In the genomic region with DNA sequence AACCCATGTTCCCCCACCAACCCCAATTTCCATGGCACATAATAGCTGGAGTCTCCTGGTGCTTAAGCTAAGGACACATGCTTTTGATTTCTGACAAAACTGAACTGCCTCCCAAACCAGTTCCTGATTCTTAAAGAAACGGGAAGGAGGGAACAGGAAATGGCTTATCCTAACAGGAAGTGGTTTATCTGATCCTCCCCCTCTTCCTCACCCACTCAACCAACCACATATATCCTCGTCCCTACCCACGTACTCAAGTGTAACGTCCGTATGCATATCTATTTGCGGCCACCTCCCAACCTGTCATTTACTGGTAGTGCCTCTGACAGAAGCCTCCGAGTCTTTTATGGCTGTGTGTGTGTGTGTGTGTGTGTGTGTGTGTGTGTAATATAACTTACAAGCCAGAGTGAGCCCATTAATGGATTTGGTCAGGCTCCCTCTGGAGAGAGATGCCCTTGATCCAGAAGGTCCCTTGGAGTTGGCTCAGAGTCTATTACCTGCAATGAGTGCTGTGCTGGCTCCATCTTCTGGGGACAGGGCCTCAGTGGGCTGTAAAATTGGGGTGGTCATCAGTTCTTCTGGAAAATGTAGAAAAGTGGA, we compare ENCODE assay signal across 1 cellular context.
TF ChIP-seq lines count a peak whose summit lies in the region.

No MANE protein-coding gene starts in this region.

TF ChIP-seq in K562, 482 proteins besides CTCF, POLR2A, EP300 and RAD21 (continued from another document and continues in another):
- TF ChIP-seq ZBTB40 (IDR thresholded peaks at IDR 0.05) (peak; percentile 88), ZBTB40 (CRISPR knock-in tag; IDR thresholded peaks at IDR 0.05) (no peak), JUNB (CRISPR knock-in tag; conservative IDR thresholded peaks at IDR 0.05) (no peak), SMAD4 (CRISPR knock-in tag; conservative IDR thresholded peaks at IDR 0.05) (peak; percentile 83), ZNF224 (CRISPR knock-in tag; IDR thresholded peaks at IDR 0.05) (no peak), ZEB2 (IDR thresholded peaks at IDR 0.05) (0 out of 2 replicates have a peak, but pooled peaks have one; percentile 25), MTA2 (IDR thresholded peaks at IDR 0.05; ENCODE audit: low read depth) (peak; percentile 36; the same call in 1 of the 2 replicates), ZNF384 (IDR thresholded peaks at IDR 0.05; ENCODE audit: low read depth, low read length) (no peak), CC2D1A (IDR thresholded peaks at IDR 0.05) (0 out of 2 replicates have a peak, but pooled peaks have one; percentile 40), PHTF2 (CRISPR knock-in tag; IDR thresholded peaks at IDR 0.05) (no peak), GABPB2 (CRISPR knock-in tag; conservative IDR thresholded peaks at IDR 0.05) (no peak), TEAD4 (IDR thresholded peaks at IDR 0.05; ENCODE audit: low read length) (peak; percentile 82), TEAD4 (CRISPR knock-in tag; IDR thresholded peaks at IDR 0.05; ENCODE audit: borderline replicate concordance) (no peak), ZNF23 (CRISPR knock-in tag; IDR thresholded peaks at IDR 0.05) (no peak), ELF1 (tag; IDR thresholded peaks at IDR 0.05) (peak; percentile 93), RHOXF2B (CRISPR knock-in tag; conservative IDR thresholded peaks at IDR 0.05) (0 out of 2 replicates have a peak, but pooled peaks have one; percentile 71), BCL6 (CRISPR knock-in tag; IDR thresholded peaks at IDR 0.05) (peak; percentile 67; the same call in 1 of the 2 replicates), HNRNPH1 (optimal IDR thresholded peaks at IDR 0.05; ENCODE audit: low read depth, low read length) (no peak), ZNF174 (CRISPR knock-in tag; IDR thresholded peaks at IDR 0.05) (0 out of 2 replicates have a peak, but pooled peaks have one; percentile 31), NCOA4 (IDR thresholded peaks at IDR 0.05; ENCODE audit: partially characterized antibody) (no peak), ZNF778 (CRISPR knock-in tag; IDR thresholded peaks at IDR 0.05) (no peak), ILF3 (IDR thresholded peaks at IDR 0.05; ENCODE audit: borderline replicate concordance) (no peak), PHB (CRISPR knock-in tag; IDR thresholded peaks at IDR 0.05) (no peak), ARNT (IDR thresholded peaks at IDR 0.05) (peak; percentile 36 to 60; a peak in 3 of 4 replicates), NFXL1 (CRISPR knock-in tag; IDR thresholded peaks at IDR 0.05) (0 out of 2 replicates have a peak, but pooled peaks have one; percentile 69), KLF1 (tag; IDR thresholded peaks at IDR 0.05) (no peak), ZNF707 (CRISPR knock-in tag; conservative IDR thresholded peaks at IDR 0.05) (0 out of 2 replicates have a peak, but pooled peaks have one; percentile 29), SPI1 (IDR thresholded peaks at IDR 0.05; ENCODE audit: borderline replicate concordance, low read depth, low read length) (peak; percentile 97), PRMT5 (CRISPR knock-in tag; IDR thresholded peaks at IDR 0.05) (no peak), RBM17 (IDR thresholded peaks at IDR 0.05; ENCODE audit: borderline replicate concordance, low read depth, low read length) (no peak), MCM2 (IDR thresholded peaks at IDR 0.05; ENCODE audit: low read depth) (no peak), TBL1XR1 (IDR thresholded peaks at IDR 0.05; ENCODE audit: low read length in 2 of 2) (peak in 1 of 2 experiments; percentile 61; a peak in 1 of 4 replicates), JUND (IDR thresholded peaks at IDR 0.05; ENCODE audit: borderline replicate concordance, low read depth, low read length) (peak; percentile 57), JUND (tag; IDR thresholded peaks at IDR 0.05; ENCODE audit: borderline replicate concordance, low read depth, low read length) (peak; percentile 64; the same call in 1 of the 3 replicates), KLF10 (CRISPR knock-in tag; IDR thresholded peaks at IDR 0.05) (no peak), ZNF41 (CRISPR knock-in tag; conservative IDR thresholded peaks at IDR 0.05) (0 out of 2 replicates have a peak, but pooled peaks have one; percentile 52), YY1 (IDR thresholded peaks at IDR 0.05; ENCODE audit: borderline replicate concordance in 1 of 3, control insufficient read depth in 1 of 3, extremely low read depth in 1 of 3, insufficient read depth in 3 of 3, insufficient read length in 1 of 3, insufficient replicate concordance in 2 of 3, low read depth in 1 of 3, low read length in 2 of 3) (no peak)
- TF ChIP-seq, protein P1, sequence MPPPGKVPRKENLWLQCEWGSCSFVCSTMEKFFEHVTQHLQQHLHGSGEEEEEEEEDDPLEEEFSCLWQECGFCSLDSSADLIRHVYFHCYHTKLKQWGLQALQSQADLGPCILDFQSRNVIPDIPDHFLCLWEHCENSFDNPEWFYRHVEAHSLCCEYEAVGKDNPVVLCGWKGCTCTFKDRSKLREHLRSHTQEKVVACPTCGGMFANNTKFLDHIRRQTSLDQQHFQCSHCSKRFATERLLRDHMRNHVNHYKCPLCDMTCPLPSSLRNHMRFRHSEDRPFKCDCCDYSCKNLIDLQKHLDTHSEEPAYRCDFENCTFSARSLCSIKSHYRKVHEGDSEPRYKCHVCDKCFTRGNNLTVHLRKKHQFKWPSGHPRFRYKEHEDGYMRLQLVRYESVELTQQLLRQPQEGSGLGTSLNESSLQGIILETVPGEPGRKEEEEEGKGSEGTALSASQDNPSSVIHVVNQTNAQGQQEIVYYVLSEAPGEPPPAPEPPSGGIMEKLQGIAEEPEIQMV (tag; conservative IDR thresholded peaks at IDR 0.05; ENCODE audit: low read depth) = 0 out of 2 replicates have a peak, but pooled peaks have one; percentile 53
- TF ChIP-seq, protein P2, sequence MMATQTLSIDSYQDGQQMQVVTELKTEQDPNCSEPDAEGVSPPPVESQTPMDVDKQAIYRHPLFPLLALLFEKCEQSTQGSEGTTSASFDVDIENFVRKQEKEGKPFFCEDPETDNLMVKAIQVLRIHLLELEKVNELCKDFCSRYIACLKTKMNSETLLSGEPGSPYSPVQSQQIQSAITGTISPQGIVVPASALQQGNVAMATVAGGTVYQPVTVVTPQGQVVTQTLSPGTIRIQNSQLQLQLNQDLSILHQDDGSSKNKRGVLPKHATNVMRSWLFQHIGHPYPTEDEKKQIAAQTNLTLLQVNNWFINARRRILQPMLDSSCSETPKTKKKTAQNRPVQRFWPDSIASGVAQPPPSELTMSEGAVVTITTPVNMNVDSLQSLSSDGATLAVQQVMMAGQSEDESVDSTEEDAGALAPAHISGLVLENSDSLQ (IDR thresholded peaks at IDR 0.05) = peak; percentile 89
- TF ChIP-seq, protein P3, sequence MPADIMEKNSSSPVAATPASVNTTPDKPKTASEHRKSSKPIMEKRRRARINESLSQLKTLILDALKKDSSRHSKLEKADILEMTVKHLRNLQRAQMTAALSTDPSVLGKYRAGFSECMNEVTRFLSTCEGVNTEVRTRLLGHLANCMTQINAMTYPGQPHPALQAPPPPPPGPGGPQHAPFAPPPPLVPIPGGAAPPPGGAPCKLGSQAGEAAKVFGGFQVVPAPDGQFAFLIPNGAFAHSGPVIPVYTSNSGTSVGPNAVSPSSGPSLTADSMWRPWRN (IDR thresholded peaks at IDR 0.05; ENCODE audit: low read depth) = 0 out of 2 replicates have a peak, but pooled peaks have one; percentile 52
- TF ChIP-seq, protein P4, sequence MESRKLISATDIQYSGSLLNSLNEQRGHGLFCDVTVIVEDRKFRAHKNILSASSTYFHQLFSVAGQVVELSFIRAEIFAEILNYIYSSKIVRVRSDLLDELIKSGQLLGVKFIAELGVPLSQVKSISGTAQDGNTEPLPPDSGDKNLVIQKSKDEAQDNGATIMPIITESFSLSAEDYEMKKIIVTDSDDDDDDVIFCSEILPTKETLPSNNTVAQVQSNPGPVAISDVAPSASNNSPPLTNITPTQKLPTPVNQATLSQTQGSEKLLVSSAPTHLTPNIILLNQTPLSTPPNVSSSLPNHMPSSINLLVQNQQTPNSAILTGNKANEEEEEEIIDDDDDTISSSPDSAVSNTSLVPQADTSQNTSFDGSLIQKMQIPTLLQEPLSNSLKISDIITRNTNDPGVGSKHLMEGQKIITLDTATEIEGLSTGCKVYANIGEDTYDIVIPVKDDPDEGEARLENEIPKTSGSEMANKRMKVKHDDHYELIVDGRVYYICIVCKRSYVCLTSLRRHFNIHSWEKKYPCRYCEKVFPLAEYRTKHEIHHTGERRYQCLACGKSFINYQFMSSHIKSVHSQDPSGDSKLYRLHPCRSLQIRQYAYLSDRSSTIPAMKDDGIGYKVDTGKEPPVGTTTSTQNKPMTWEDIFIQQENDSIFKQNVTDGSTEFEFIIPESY (CRISPR knock-in tag; IDR thresholded peaks at IDR 0.05) = no peak
- TF ChIP-seq, protein P5, sequence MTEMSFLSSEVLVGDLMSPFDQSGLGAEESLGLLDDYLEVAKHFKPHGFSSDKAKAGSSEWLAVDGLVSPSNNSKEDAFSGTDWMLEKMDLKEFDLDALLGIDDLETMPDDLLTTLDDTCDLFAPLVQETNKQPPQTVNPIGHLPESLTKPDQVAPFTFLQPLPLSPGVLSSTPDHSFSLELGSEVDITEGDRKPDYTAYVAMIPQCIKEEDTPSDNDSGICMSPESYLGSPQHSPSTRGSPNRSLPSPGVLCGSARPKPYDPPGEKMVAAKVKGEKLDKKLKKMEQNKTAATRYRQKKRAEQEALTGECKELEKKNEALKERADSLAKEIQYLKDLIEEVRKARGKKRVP (CRISPR knock-in tag; IDR thresholded peaks at IDR 0.05) = peak; percentile 51; the same call in 1 of the 2 replicates
